ENCODE assay signal across 1 cellular context in genomic region chr16:24707760-24708159, GRCh38.
TF ChIP-seq lines count a peak whose summit lies in the region.
"Not testable (repeated sequence)": the region's sequence is repeated elsewhere in the genome, so short reads cannot be mapped to it uniquely, and the experiment has no call there.

No MANE protein-coding gene starts in this region.

TF ChIP-seq in K562, 482 proteins besides CTCF, POLR2A, EP300 and RAD21 (continued from another document and continues in another):
- TF ChIP-seq TFAP4 (CRISPR knock-in tag; IDR thresholded peaks at IDR 0.05; ENCODE audit: borderline replicate concordance) (peak; percentile 34; the same call in 1 of the 2 replicates), USF1 (CRISPR knock-in tag; IDR thresholded peaks at IDR 0.05) (peak; percentile 86), CBFA2T3 (IDR thresholded peaks at IDR 0.05) (peak; percentile 97), ARNT (IDR thresholded peaks at IDR 0.05) (peak; percentile 14 to 75; a peak in 1 of 4 replicates), EGR1 (conservative IDR thresholded peaks at IDR 0.05) (peak; percentile 83), PHB2 (IDR thresholded peaks at IDR 0.05; ENCODE audit: low read depth) (peak; percentile 81), CTBP1 (IDR thresholded peaks at IDR 0.05; ENCODE audit: borderline replicate concordance) (0 out of 2 replicates have a peak, but pooled peaks have one; percentile 25), GATA2 (CRISPR knock-in tag; IDR thresholded peaks at IDR 0.05) (peak; percentile 91), CREB3L1 (IDR thresholded peaks at IDR 0.05; ENCODE audit: borderline replicate concordance, low read depth) (0 out of 2 replicates have a peak, but pooled peaks have one; percentile 23), ADNP (tag; IDR thresholded peaks at IDR 0.05) (peak; percentile 55; the same call in 1 of the 2 replicates), TAL1 (IDR thresholded peaks at IDR 0.05) (peak; percentile 97), MAX (CRISPR knock-in tag; IDR thresholded peaks at IDR 0.05) (peak; percentile 84), TCF3 (CRISPR knock-in tag; IDR thresholded peaks at IDR 0.05) (peak; percentile 94), GTF3C2 (IDR thresholded peaks at IDR 0.05; ENCODE audit: borderline replicate concordance, extremely low read depth, insufficient read length) (peak; percentile 15), MEIS2 (IDR thresholded peaks at IDR 0.05; ENCODE audit: partially characterized antibody) (peak; percentile 62), L3MBTL2 (IDR thresholded peaks at IDR 0.05) (peak; percentile 90), ATF3 (IDR thresholded peaks at IDR 0.05) (peak; percentile 44; the same call in 1 of the 2 replicates), CREB1 (IDR thresholded peaks at IDR 0.05) (0 out of 2 replicates have a peak, but pooled peaks have one; percentile 35), TRIM24 (IDR thresholded peaks at IDR 0.05) (peak; percentile 89 to 93), NBN (IDR thresholded peaks at IDR 0.05; ENCODE audit: low read depth) (peak; percentile 75; the same call in 1 of the 2 replicates), FOXM1 (IDR thresholded peaks at IDR 0.05; ENCODE audit: low read depth) (peak; percentile 81), ATF4 (CRISPR knock-in tag; IDR thresholded peaks at IDR 0.05) (0 out of 2 replicates have a peak, but pooled peaks have one; percentile 52), NFIC (IDR thresholded peaks at IDR 0.05) (peak; percentile 73), FOXK2 (conservative IDR thresholded peaks at IDR 0.05 in 1 of 2, IDR thresholded peaks at IDR 0.05 in 1 of 2; ENCODE audit: low read depth in 2 of 2) (0 out of 4 replicates have a peak, but pooled peaks have one; percentile 15 to 54), STAT5A (IDR thresholded peaks at IDR 0.05; ENCODE audit: borderline replicate concordance, low read length) (peak; percentile 82), KLF16 (IDR thresholded peaks at IDR 0.05) (peak; percentile 85), HDAC1 (IDR thresholded peaks at IDR 0.05) (peak in 1 of 2 experiments; percentile 75; a peak in 2 of 4 replicates), CREM (IDR thresholded peaks at IDR 0.05; ENCODE audit: low read depth) (peak; percentile 59; the same call in 1 of the 2 replicates), SMARCA4 (IDR thresholded peaks at IDR 0.05) (peak; percentile 88), CC2D1A (IDR thresholded peaks at IDR 0.05) (peak; percentile 66; the same call in 1 of the 2 replicates), SMAD4 (CRISPR knock-in tag; conservative IDR thresholded peaks at IDR 0.05) (peak; percentile 84), MYC (IDR thresholded peaks at IDR 0.05; ENCODE audit: low read depth, low read length) (peak; percentile 79), ZNF263 (CRISPR knock-in tag; IDR thresholded peaks at IDR 0.05; ENCODE audit: borderline replicate concordance) (peak; percentile 94), ATF7 (IDR thresholded peaks at IDR 0.05) (peak; percentile 58; the same call in 1 of the 2 replicates), MYNN (IDR thresholded peaks at IDR 0.05) (peak; percentile 75), MAZ (CRISPR knock-in tag; conservative IDR thresholded peaks at IDR 0.05 in 1 of 2, IDR thresholded peaks at IDR 0.05 in 1 of 2) (0 out of 4 replicates have a peak, but pooled peaks of 1 of the 2 experiments have one; percentile 9), RCOR1 (IDR thresholded peaks at IDR 0.05; ENCODE audit: borderline replicate concordance in 1 of 2, low read depth in 2 of 2, low read length in 2 of 2) (peak; percentile 18 to 88; a peak in 3 of 4 replicates), CXXC5 (CRISPR knock-in tag; IDR thresholded peaks at IDR 0.05) (peak; percentile 62), LEF1 (IDR thresholded peaks at IDR 0.05) (peak; percentile 65; the same call in 1 of the 2 replicates), TRIM28 (IDR thresholded peaks at IDR 0.05) (peak; percentile 36; the same call in 1 of the 2 replicates), HES1 (IDR thresholded peaks at IDR 0.05; ENCODE audit: low read depth) (peak; percentile 67; the same call in 1 of the 2 replicates), DIDO1 (tag; IDR thresholded peaks at IDR 0.05; ENCODE audit: low read depth) (0 out of 2 replicates have a peak, but pooled peaks have one; percentile 15), NEUROD1 (IDR thresholded peaks at IDR 0.05; ENCODE audit: borderline replicate concordance, low read depth, low read length, partially characterized antibody) (peak; percentile 56), TEAD4 (IDR thresholded peaks at IDR 0.05; ENCODE audit: low read length) (peak; percentile 92), MITF (IDR thresholded peaks at IDR 0.05) (peak; percentile 68; the same call in 1 of the 2 replicates), ARID1B (IDR thresholded peaks at IDR 0.05) (peak; percentile 96), DPF2 (IDR thresholded peaks at IDR 0.05) (peak; percentile 96), SOX6 (IDR thresholded peaks at IDR 0.05) (peak; percentile 83), ZMIZ1 (IDR thresholded peaks at IDR 0.05; ENCODE audit: low read depth in 2 of 2, low read length in 2 of 2) (peak in 1 of 2 experiments; percentile 77; a peak in 1 of 4 replicates), MTA2 (IDR thresholded peaks at IDR 0.05; ENCODE audit: low read depth) (peak; percentile 92), ZNF384 (IDR thresholded peaks at IDR 0.05; ENCODE audit: low read depth, low read length) (peak; percentile 89), CBFA2T2 (conservative IDR thresholded peaks at IDR 0.05) (peak; percentile 93), JUND (IDR thresholded peaks at IDR 0.05; ENCODE audit: borderline replicate concordance, low read depth, low read length) (peak; percentile 19; the same call in 1 of the 2 replicates), JUND (tag; IDR thresholded peaks at IDR 0.05; ENCODE audit: borderline replicate concordance, low read depth, low read length) (peak; percentile 12; the same call in 1 of the 3 replicates), TOE1 (IDR thresholded peaks at IDR 0.05; ENCODE audit: borderline replicate concordance) (peak; percentile 57; the same call in 1 of the 2 replicates)
- not testable (repeated sequence) for TF ChIP-seq ATF3 (CRISPR knock-in tag; conservative IDR thresholded peaks at IDR 0.05); CREB1 (CRISPR knock-in tag; IDR thresholded peaks at IDR 0.05); FOXM1 (CRISPR knock-in tag; IDR thresholded peaks at IDR 0.05; ENCODE audit: low read depth); MYC (CRISPR knock-in tag; IDR thresholded peaks at IDR 0.05; ENCODE audit: borderline replicate concordance, low read depth); MYNN (CRISPR knock-in tag; IDR thresholded peaks at IDR 0.05); TEAD4 (CRISPR knock-in tag; IDR thresholded peaks at IDR 0.05; ENCODE audit: borderline replicate concordance); TOE1 (CRISPR knock-in tag; IDR thresholded peaks at IDR 0.05; ENCODE audit: borderline replicate concordance, low read depth)
